ENCODE assay signal across 24 cellular contexts in the genomic region with DNA sequence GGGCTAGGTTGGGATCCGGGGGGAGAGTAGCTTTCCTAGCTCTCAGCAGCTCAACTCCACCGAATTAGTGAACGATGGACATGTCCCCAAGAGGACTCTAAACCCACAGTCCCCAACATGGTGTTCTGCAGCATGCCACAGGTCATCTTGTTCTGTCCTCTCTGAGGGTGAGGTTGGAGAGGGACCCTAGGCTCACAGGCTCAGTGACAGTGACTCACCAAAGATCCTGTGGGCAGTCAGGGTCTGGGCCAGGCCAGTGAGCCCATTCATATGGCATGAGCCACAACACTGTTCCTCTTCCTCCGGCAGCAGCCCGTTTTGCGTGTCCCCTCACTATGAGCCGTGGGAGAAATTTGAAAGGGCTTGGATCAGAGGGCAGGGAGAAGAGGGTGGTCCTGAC. TPM values are rescaled to one million over a fixed set of nuclear protein-coding genes. Genes with fewer than 3 reads are reported as not detected.
A peak's percentile ranks its signal among the peaks of the same experiment; 100 is the strongest.
DNase-seq lines count a peak whose midpoint lies in the region; ATAC-seq lines count a peak whose summit lies in the region.
"Had no signal": no experiment of that assay in that cellular context is flagged by ENCODE, and none has a peak within 500 bp of the region (broad histone marks: within the 10 kb centered on the region; RNA-seq: fewer than 3 reads in every experiment).

No MANE protein-coding gene starts in this region.

- no peak overlapping the region for H3K27ac ChIP-seq in trophoblast cell (ENCODE audit: low read depth, low read length)
- H3K27ac ChIP-seq: testis had no signal

- H3K4me1 Mint-ChIP-seq in activated CD4-positive, alpha-beta memory T cell treated with anti-CD3 and anti-CD28 coated beads, Interleukin-2, amount 10 ng/mL, durations not matched to agents 7 days and 5 days = peaks cover 51% of the 10 kb centered on the region
- H3K4me1 Mint-ChIP-seq in activated CD4-positive, alpha-beta memory T cell treated with anti-CD3 and anti-CD28 coated beads for 36 hours (ENCODE audit: low read depth) = peaks cover 38% of the 10 kb centered on the region

- H3K4me1 ChIP-seq in trophoblast cell (ENCODE audit: control insufficient read depth in 1 of 2, insufficient read depth in 2 of 2, low read length in 2 of 2) = peaks cover 14 to 27% of the 10 kb centered on the region in 2 experiments

- H4K91ac ChIP-seq in trophoblast cell (ENCODE audit: low read depth, low read length) = no peak overlapping the region

- POLR2A ChIA-PET in activated CD4-positive, alpha-beta memory T cell treated with anti-CD3 and anti-CD28 coated beads, Interleukin-2, amount 10 ng/mL, durations not matched to agents 7 days and 5 days (lab: Charles Lee) = interaction anchor here (1.7 to 9.1 kb wide), 2 partner anchors 13 to 15 kb away, joined by 4 to 492 read pairs; no protein-coding TSS in a partner anchor
- POLR2A ChIA-PET in activated CD4-positive, alpha-beta memory T cell treated with anti-CD3 and anti-CD28 coated beads for 36 hours (lab: Charles Lee) = no interaction called here

- CTCF ChIA-PET in activated CD4-positive, alpha-beta memory T cell treated with anti-CD3 and anti-CD28 coated beads, Interleukin-2, amount 10 ng/mL, durations not matched to agents 7 days and 5 days (lab: Charles Lee) = interaction anchor here (8.4 kb wide), 1 partner anchor 14 kb away, joined by 221 read pairs; no protein-coding TSS in a partner anchor
- CTCF ChIA-PET in activated CD4-positive, alpha-beta memory T cell treated with anti-CD3 and anti-CD28 coated beads for 36 hours (lab: Charles Lee) = interaction anchor here (2.5 to 3.2 kb wide), 2 partner anchors 17 to 48 kb away, joined by 9 to 19 read pairs; no protein-coding TSS in a partner anchor

- no peak overlapping the region for H4K8ac ChIP-seq in trophoblast cell (ENCODE audit: low read depth, low read length)

- H3K18ac ChIP-seq in trophoblast cell (ENCODE audit: low read length) = no peak overlapping the region

- no peaks in the 10 kb centered on the region for H3K9me3 Mint-ChIP-seq in activated CD4-positive, alpha-beta memory T cell treated with anti-CD3 and anti-CD28 coated beads, Interleukin-2, amount 10 ng/mL, durations not matched to agents 7 days and 5 days
- no peaks in the 10 kb centered on the region for H3K9me3 Mint-ChIP-seq in activated CD4-positive, alpha-beta memory T cell treated with anti-CD3 and anti-CD28 coated beads for 36 hours
- H3K9me3 Mint-ChIP-seq: effector memory CD8-positive, alpha-beta T cell; GM23338; nephron progenitor cell had no signal

- H3K9me3 ChIP-seq in trophoblast cell (ENCODE audit: insufficient read depth, low read depth, low read length) = no peaks in the 10 kb centered on the region
- H3K9me3 ChIP-seq: ascending aorta, psoas muscle, testis had no signal

- H2BK5ac ChIP-seq in trophoblast cell (ENCODE audit: low read depth, low read length, poor library complexity) = no peak overlapping the region

- H3K4ac ChIP-seq in trophoblast cell (ENCODE audit: low read depth, low read length) = no peak overlapping the region

- H3K27me3 ChIP-seq in trophoblast cell (ENCODE audit: insufficient read depth, low read length) = no peaks in the 10 kb centered on the region
- H3K27me3 ChIP-seq: ascending aorta, testis had no signal

- intact Hi-C loops in activated CD4-positive, alpha-beta memory T cell treated with anti-CD3 and anti-CD28 coated beads for 36 hours (cut with micrococcal nuclease) = no loop called here

- no peak overlapping the region for H3K27ac Mint-ChIP-seq in activated CD4-positive, alpha-beta memory T cell treated with anti-CD3 and anti-CD28 coated beads, Interleukin-2, amount 10 ng/mL, durations not matched to agents 7 days and 5 days
- H3K27ac Mint-ChIP-seq in activated CD4-positive, alpha-beta memory T cell treated with anti-CD3 and anti-CD28 coated beads for 36 hours = no peak overlapping the region
- H3K27ac Mint-ChIP-seq: effector memory CD8-positive, alpha-beta T cell; GM23338; nephron progenitor cell had no signal

- H3K27me3 Mint-ChIP-seq in activated CD4-positive, alpha-beta memory T cell treated with anti-CD3 and anti-CD28 coated beads, Interleukin-2, amount 10 ng/mL, durations not matched to agents 7 days and 5 days = peaks cover 3% of the 10 kb centered on the region
- no peaks in the 10 kb centered on the region for H3K27me3 Mint-ChIP-seq in activated CD4-positive, alpha-beta memory T cell treated with anti-CD3 and anti-CD28 coated beads for 36 hours
- H3K27me3 Mint-ChIP-seq: effector memory CD8-positive, alpha-beta T cell had no signal

- no peak overlapping the region for H3K4me2 ChIP-seq in trophoblast cell (ENCODE audit: low read length)
- H3K4me2 ChIP-seq: GM23338 had no signal

- H4K12ac ChIP-seq in trophoblast cell (ENCODE audit: low read depth, low read length) = no peak overlapping the region

- no peak overlapping the region for H3K4me3 Mint-ChIP-seq in activated CD4-positive, alpha-beta memory T cell treated with anti-CD3 and anti-CD28 coated beads, Interleukin-2, amount 10 ng/mL, durations not matched to agents 7 days and 5 days
- H3K4me3 Mint-ChIP-seq in activated CD4-positive, alpha-beta memory T cell treated with anti-CD3 and anti-CD28 coated beads for 36 hours = no peak overlapping the region
- H3K4me3 Mint-ChIP-seq: GM23338, nephron progenitor cell had no signal

- no peak for ATAC-seq in GM21619 (IDR thresholded peaks at IDR 0.05; ENCODE audit: unreplicated experiment)
- no peak for ATAC-seq in HG03108 (IDR thresholded peaks at IDR 0.05; ENCODE audit: unreplicated experiment)
- ATAC-seq: effector memory CD8-positive, alpha-beta T cell; GM23338; psoas muscle had no signal

- no peaks in the 10 kb centered on the region for H3K36me3 ChIP-seq in trophoblast cell (ENCODE audit: control insufficient read depth in 1 of 2, insufficient read depth in 2 of 2, low read length in 2 of 2)

- DNase-seq in activated CD4-positive, alpha-beta memory T cell treated with anti-CD3 and anti-CD28 coated beads, Interleukin-2, amount 10 ng/mL, durations not matched to agents 7 days and 5 days = peak; percentile 12
- no peak for DNase-seq in activated CD4-positive, alpha-beta memory T cell treated with anti-CD3 and anti-CD28 coated beads for 36 hours
- DNase-seq in LHCN-M2 (ENCODE audit: low read depth) = peak; percentile 43
- peak; percentile 37 for DNase-seq in dermis blood vessel endothelial cell
- DNase-seq in trophoblast cell = peak; percentile 19 to 44
- DNase-seq in AG08396 (ENCODE audit: low spot score) = no peak
- DNase-seq: 8988T; activated CD4-positive, alpha-beta T cell treated with anti-CD3 and anti-CD28 coated beads for 48 hours; activated naive CD4-positive, alpha-beta T cell; C1 segment of cervical spinal cord; cerebellar nuclear complex; DMS53; effector memory CD8-positive, alpha-beta T cell; Kasumi-1; NCI-H146; NCI-H748 treated with DMSO at 0.1 percent for 48 hours; nephron progenitor cell; psoas muscle; stimulated activated CD4-positive, alpha-beta T cell treated with anti-CD3 and anti-CD28 coated beads, Interleukin-12 subunit alpha, Interleukin-12 subunit beta, amount 100 ng/mL, for 4 hours; testis had no signal

- peak overlapping the region; percentile 44 for H2BK12ac ChIP-seq in trophoblast cell (ENCODE audit: low read length)

- no peak overlapping the region for H2AFZ ChIP-seq in trophoblast cell (ENCODE audit: insufficient read depth, low read length, poor library complexity)
- H2AFZ ChIP-seq: GM23338 had no signal

- H2BK120ac ChIP-seq in trophoblast cell (ENCODE audit: insufficient read depth, low read length, poor library complexity) = no peak overlapping the region

- no peak overlapping the region for H2AK5ac ChIP-seq in trophoblast cell (ENCODE audit: low read length)

- no peak overlapping the region for H3K9ac ChIP-seq in trophoblast cell (ENCODE audit: low read length)

- H3K14ac ChIP-seq in trophoblast cell (ENCODE audit: low read length) = no peak overlapping the region

- WGBS in trophoblast cell (ENCODE audit: extremely low coverage, insufficient coverage, insufficient read length) = no CpG with 5 or more reads among the region's 7 CpGs

- H3K79me2 ChIP-seq in trophoblast cell (ENCODE audit: control insufficient read depth, insufficient read depth, low read length, poor library complexity) = peaks cover 11% of the 10 kb centered on the region

- H3K4me3 ChIP-seq in trophoblast cell (ENCODE audit: low read depth, low read length) = no peak overlapping the region
- H3K4me3 ChIP-seq: ascending aorta, GM23338, psoas muscle, testis had no signal

- H3K23ac ChIP-seq in trophoblast cell (ENCODE audit: low read length) = no peak overlapping the region

- peaks cover 19% of the 10 kb centered on the region for H3K79me1 ChIP-seq in trophoblast cell (ENCODE audit: low read length)

- H3K36me3 Mint-ChIP-seq in activated CD4-positive, alpha-beta memory T cell treated with anti-CD3 and anti-CD28 coated beads, Interleukin-2, amount 10 ng/mL, durations not matched to agents 7 days and 5 days (ENCODE audit: low read depth) = peaks cover 25% of the 10 kb centered on the region
- H3K36me3 Mint-ChIP-seq in activated CD4-positive, alpha-beta memory T cell treated with anti-CD3 and anti-CD28 coated beads for 36 hours = peaks cover 13% of the 10 kb centered on the region

RNA-seq across cellular contexts. Expression of a gene that starts 2.8 kb away (rescaled TPM):
- 100 to 1,000 TPM; 152 to 158 TPM for total RNA-seq in activated CD4-positive, alpha-beta memory T cell treated with anti-CD3 and anti-CD28 coated beads, Interleukin-2, amount 10 ng/mL, durations not matched to agents 7 days and 5 days
- total RNA-seq in activated CD4-positive, alpha-beta memory T cell treated with anti-CD3 and anti-CD28 coated beads for 36 hours = 10 to 100 TPM; 88.8 to 91.3 TPM
- 172 and 186 TPM in 2 replicates for total RNA-seq in LHCN-M2 (2014; rRNA removed)
- 89.4 TPM for polyA plus RNA-seq in LHCN-M2 (2012)
- 31.1 and 75.5 TPM in 2 replicates for total RNA-seq in dermis blood vessel endothelial cell
- polyA plus RNA-seq in trophoblast cell (2013) = 25.1 and 26.0 TPM in 2 replicates

RNA-seq across cellular contexts. Expression of a gene that starts 58.6 kb away (rescaled TPM):
- 10 to 100 TPM; 40.0 to 47.5 TPM for total RNA-seq in activated CD4-positive, alpha-beta memory T cell treated with anti-CD3 and anti-CD28 coated beads, Interleukin-2, amount 10 ng/mL, durations not matched to agents 7 days and 5 days
- 10 to 100 TPM; 39.3 to 41.4 TPM for total RNA-seq in activated CD4-positive, alpha-beta memory T cell treated with anti-CD3 and anti-CD28 coated beads for 36 hours
- total RNA-seq in LHCN-M2 (2014; rRNA removed) = 22.4 and 32.6 TPM in 2 replicates
- polyA plus RNA-seq in LHCN-M2 (2012) = 94.1 TPM
- total RNA-seq in dermis blood vessel endothelial cell = 3.4 and 5.6 TPM in 2 replicates
- 17.5 and 20.8 TPM in 2 replicates for polyA plus RNA-seq in trophoblast cell (2013)

Comparison
In these comparisons a context has a peak if more than half of its experiments do, and no peak if none do; other contexts are left out.
1. DNase-seq: peak in activated CD4-positive, alpha-beta memory T cell treated with anti-CD3 and anti-CD28 coated beads, Interleukin-2, amount 10 ng/mL, durations not matched to agents 7 days and 5 days (single experiment), LHCN-M2 (single experiment), dermis blood vessel endothelial cell (single experiment) and trophoblast cell (2 of 2); none in activated CD4-positive, alpha-beta memory T cell treated with anti-CD3 and anti-CD28 coated beads for 36 hours (single experiment) and AG08396 (single experiment).